In the genomic region with DNA sequence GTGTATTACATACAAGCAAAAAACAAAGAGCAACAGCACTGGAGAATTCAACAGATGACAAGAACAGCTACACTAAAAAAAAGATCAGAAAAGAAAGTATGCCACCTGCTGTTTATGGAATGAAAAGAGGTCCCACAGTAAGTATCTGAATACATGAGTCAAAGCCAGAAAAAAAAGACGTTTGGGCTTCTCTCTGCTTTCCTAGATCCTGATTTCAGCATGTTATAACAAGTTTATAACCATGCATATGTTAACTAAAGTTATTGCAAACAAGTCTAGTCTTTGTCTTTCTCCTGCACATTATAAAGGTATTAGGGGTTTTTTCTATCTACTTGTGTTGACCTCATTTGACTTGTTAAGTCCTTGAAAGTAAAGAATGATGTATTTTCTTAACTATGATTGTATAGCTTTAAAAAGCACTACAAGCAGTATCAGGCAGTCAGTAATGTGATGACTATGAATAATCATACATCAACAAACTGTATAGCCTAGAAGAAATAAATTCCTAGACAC, we compare ENCODE assay signal across 8 cellular contexts.
DNase-seq lines count a peak whose midpoint lies in the region; TF ChIP-seq lines count a peak whose summit lies in the region.

No MANE protein-coding gene starts in this region.

- 0 to 3% methylated on average over 1 of the region's 1 CpG for WGBS in transverse colon (ENCODE audit: low coverage in 1 of 2), 2 donors

- peak; percentile 35 to 56 (median 42) for TF ChIP-seq CTCF in transverse colon (IDR thresholded peaks at IDR 0.05)

- H3K36me3 ChIP-seq in adipocyte (ENCODE audit: control insufficient read depth, insufficient read depth, low read length, severe bottlenecking) (no peaks in the 10 kb centered on the region), transverse colon (no peaks in the 10 kb centered on the region)

- H3K9me3 ChIP-seq in adipocyte (ENCODE audit: control insufficient read depth, low read length) (peaks cover 9% of the 10 kb centered on the region), transverse colon (no peaks in the 10 kb centered on the region)

- TF ChIP-seq POLR2A in transverse colon (IDR thresholded peaks at IDR 0.05) = no peak

- peak overlapping the region in 2 of 4 donors; percentile 14 to 28 for H3K27ac ChIP-seq in transverse colon

- in situ Hi-C loops in transverse colon (cut with MboI; ENCODE audit: low pct_ligation_motif_present in 1 of 4, low pct_unique_long_range_greater_than_20kb in 1 of 4, low sequenced_read_pairs in 3 of 4) = loop anchor here in 3 of 4 donors (10.0 to 25.0 kb wide), 3 partner anchors 193 to 763 kb away; no protein-coding TSS in a partner anchor

- H3K27me3 ChIP-seq in adipocyte (replicated peaks; ENCODE audit: control insufficient read depth, insufficient read depth, low read length) = no peaks in the 10 kb centered on the region
- H3K27me3 ChIP-seq in transverse colon = no peaks in the 10 kb centered on the region

- H3K9me3 Mint-ChIP-seq in activated CD4-positive, alpha-beta T cell treated with anti-CD3 and anti-CD28 coated beads, Interleukin-2, amount 10 ng/mL, durations not matched to agents 24 days and 14 days = peaks cover 4% of the 10 kb centered on the region

- H3K4me1 ChIP-seq in adipocyte (ENCODE audit: control insufficient read depth, insufficient read depth, low read length) = peaks cover 35% of the 10 kb centered on the region
- H3K4me1 ChIP-seq in transverse colon = peaks cover 0 to 13% (median 1%) of the 10 kb centered on the region in 4 donors

- H3K4me1 Mint-ChIP-seq in activated CD4-positive, alpha-beta T cell treated with anti-CD3 and anti-CD28 coated beads, Interleukin-2, amount 10 ng/mL, durations not matched to agents 24 days and 14 days = peaks cover 20% of the 10 kb centered on the region

- H3K9ac ChIP-seq in adipocyte (ENCODE audit: low read length) = peak overlapping the region; percentile 77

- DNase-seq in activated CD4-positive, alpha-beta T cell treated with anti-CD3 and anti-CD28 coated beads, Interleukin-2, amount 10 ng/mL, durations not matched to agents 24 days and 14 days = no peak
- no peak for DNase-seq in activated CD4-positive, alpha-beta T cell treated with anti-CD3 and anti-CD28 coated beads for 4 hours
- DNase-seq in HCEC 1CT = peak; percentile 91
- DNase-seq in NAMALWA (ENCODE audit: low spot score) = peak; percentile 59
- DNase-seq in adipocyte (ENCODE audit: low read depth) = peak; percentile 89
- peak; percentile 30 for DNase-seq in iPS-NIHi11 (ENCODE audit: low spot score)
- DNase-seq in transverse colon = no peak
- no peak for DNase-seq in stimulated activated CD4-positive, alpha-beta T cell treated with anti-CD3 and anti-CD28 coated beads, Interleukin-15, amount 100 ng/mL, for 24 hours

- H3K27ac Mint-ChIP-seq in activated CD4-positive, alpha-beta T cell treated with anti-CD3 and anti-CD28 coated beads, Interleukin-2, amount 10 ng/mL, durations not matched to agents 24 days and 14 days = peak overlapping the region; percentile 30

- intact Hi-C loops in activated CD4-positive, alpha-beta T cell treated with anti-CD3 and anti-CD28 coated beads, Interleukin-2, amount 10 ng/mL, durations not matched to agents 24 days and 14 days (cut with micrococcal nuclease) = loop anchor here (1.0 to 5.0 kb wide), 7 partner anchors 15 to 766 kb away; no protein-coding TSS in a partner anchor
- intact Hi-C loops in transverse colon (cut with DNase I; ENCODE audit: low total_unique reads) = no loop called here

- H3K4me3 Mint-ChIP-seq in activated CD4-positive, alpha-beta T cell treated with anti-CD3 and anti-CD28 coated beads, Interleukin-2, amount 10 ng/mL, durations not matched to agents 24 days and 14 days = no peak overlapping the region

- H3K4me3 ChIP-seq in adipocyte (ENCODE audit: low read length) (no peak overlapping the region), transverse colon (no peak overlapping the region)

- no peaks in the 10 kb centered on the region for H3K27me3 Mint-ChIP-seq in activated CD4-positive, alpha-beta T cell treated with anti-CD3 and anti-CD28 coated beads, Interleukin-2, amount 10 ng/mL, durations not matched to agents 24 days and 14 days

- H3K36me3 Mint-ChIP-seq in activated CD4-positive, alpha-beta T cell treated with anti-CD3 and anti-CD28 coated beads, Interleukin-2, amount 10 ng/mL, durations not matched to agents 24 days and 14 days (ENCODE audit: low read depth) = peaks cover 3% of the 10 kb centered on the region

- TF ChIP-seq EP300 in transverse colon (IDR thresholded peaks at IDR 0.05; ENCODE audit: low read depth) = no peak

Comparison
In these comparisons a context has a peak if more than half of its experiments do, and no peak if none do; other contexts are left out.
1. DNase-seq: peak in HCEC 1CT (single experiment), NAMALWA (single experiment), adipocyte (single experiment) and iPS-NIHi11 (single experiment); none in activated CD4-positive, alpha-beta T cell treated with anti-CD3 and anti-CD28 coated beads, Interleukin-2, amount 10 ng/mL, durations not matched to agents 24 days and 14 days (single experiment), activated CD4-positive, alpha-beta T cell treated with anti-CD3 and anti-CD28 coated beads for 4 hours (0 of 2), transverse colon (single experiment) and stimulated activated CD4-positive, alpha-beta T cell treated with anti-CD3 and anti-CD28 coated beads, Interleukin-15, amount 100 ng/mL, for 24 hours (single experiment).